Comparison of ENCODE assay signal across 10 cellular contexts in the genomic region with DNA sequence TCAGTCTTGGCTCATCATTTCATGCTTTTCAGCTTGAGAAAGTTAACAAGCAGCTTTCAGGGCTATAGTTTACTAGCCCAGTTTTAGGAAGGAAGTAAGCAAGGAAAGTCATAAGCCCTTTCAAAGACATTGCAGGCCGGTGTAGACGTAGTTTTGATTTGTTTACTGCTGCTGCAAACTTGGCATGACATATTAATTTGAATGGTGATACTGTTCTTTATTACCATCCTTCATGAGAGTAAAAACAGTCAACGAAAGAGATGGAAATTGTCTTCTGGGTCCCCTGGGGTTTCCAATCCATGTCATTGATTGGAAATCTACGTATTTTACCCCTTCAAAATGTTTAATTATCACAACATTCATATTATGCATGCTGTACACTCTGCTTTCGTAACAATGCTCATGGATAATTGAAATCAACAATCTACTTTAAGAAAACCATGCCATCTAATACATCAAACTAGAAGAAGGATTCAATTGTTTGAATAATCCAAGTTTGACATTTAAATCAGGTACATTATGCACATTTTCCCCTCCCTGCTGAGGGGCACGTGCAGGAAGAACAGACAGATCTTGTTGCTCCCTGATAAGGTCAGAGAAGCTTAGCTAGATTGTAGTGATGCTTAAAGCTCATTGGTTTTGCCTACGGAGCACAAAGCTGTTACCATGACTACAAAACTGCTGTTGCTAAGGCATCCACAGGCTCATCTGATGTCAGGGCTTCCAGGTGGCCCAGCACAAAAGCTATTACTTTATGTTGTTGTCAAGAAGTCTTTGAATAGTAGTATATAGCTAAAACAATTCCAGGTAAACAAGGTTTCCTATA.
DNase-seq lines count a peak whose midpoint lies in the region; TF ChIP-seq lines count a peak whose summit lies in the region.
"Had no signal": no experiment of that assay in that cellular context is flagged by ENCODE, and none has a peak within 500 bp of the region (broad histone marks: within the 10 kb centered on the region; RNA-seq: fewer than 3 reads in every experiment).

No MANE protein-coding gene starts in this region.

- H3K4me1 ChIP-seq in trophoblast cell (ENCODE audit: control insufficient read depth in 1 of 2, insufficient read depth in 2 of 2, low read length in 2 of 2) = peaks cover 2 to 5% of the 10 kb centered on the region in 2 experiments
- H3K4me1 ChIP-seq: parathyroid adenoma had no signal

- no peak overlapping the region for H3K23ac ChIP-seq in trophoblast cell (ENCODE audit: low read length)

- H2BK5ac ChIP-seq in trophoblast cell (ENCODE audit: low read depth, low read length, poor library complexity) = no peak overlapping the region

- H3K27ac ChIP-seq in trophoblast cell (ENCODE audit: low read depth, low read length) = no peak overlapping the region
- H3K27ac ChIP-seq: parathyroid adenoma had no signal

- H4K12ac ChIP-seq in trophoblast cell (ENCODE audit: low read depth, low read length) = no peak overlapping the region

- TF ChIP-seq POLR2A in erythroblast (IDR thresholded peaks at IDR 0.05; ENCODE audit: low read length) = no peak

- H4K8ac ChIP-seq in trophoblast cell (ENCODE audit: low read depth, low read length) = no peak overlapping the region

- H3K9me3 ChIP-seq in trophoblast cell (ENCODE audit: insufficient read depth, low read depth, low read length) = no peaks in the 10 kb centered on the region

- no peaks in the 10 kb centered on the region for H3K79me2 ChIP-seq in trophoblast cell (ENCODE audit: control insufficient read depth, insufficient read depth, low read length, poor library complexity)
- H3K79me2 ChIP-seq: parathyroid adenoma had no signal

- H4K91ac ChIP-seq in trophoblast cell (ENCODE audit: low read depth, low read length) = no peak overlapping the region

- peak; percentile 5 for DNase-seq in NCI-H1436 (lab: John Stamatoyannopoulos, UW)
- no peak for DNase-seq in NCI-H1436 treated with DMSO at 0.1 percent for 48 hours (lab: John Stamatoyannopoulos, UW)
- DNase-seq in NCI-H2171 treated with DMSO at 0.1 percent for 48 hours (lab: John Stamatoyannopoulos, UW) = peak; percentile 46
- DNase-seq in cerebellar cortex (ENCODE audit: low spot score) = peak; percentile 14
- DNase-seq in trophoblast cell = peak; percentile 18 to 76
- DNase-seq in NOMO-1 treated with DMSO at 0.1 percent for 48 hours (lab: John Stamatoyannopoulos, UW; ENCODE audit: unreplicated experiment) = no peak
- no peak for DNase-seq in globus pallidus (ENCODE audit: low spot score)
- no peak for DNase-seq in erythroblast (lab: John Stamatoyannopoulos, UW)
- DNase-seq: midbrain had no signal

- no peak overlapping the region for H3K14ac ChIP-seq in trophoblast cell (ENCODE audit: low read length)

- no peaks in the 10 kb centered on the region for H3K27me3 ChIP-seq in trophoblast cell (ENCODE audit: insufficient read depth, low read length)

- no peak overlapping the region for H3K4ac ChIP-seq in trophoblast cell (ENCODE audit: low read depth, low read length)

- no peak overlapping the region for H3K4me3 ChIP-seq in trophoblast cell (ENCODE audit: low read depth, low read length)

- no peaks in the 10 kb centered on the region for H3K36me3 ChIP-seq in trophoblast cell (ENCODE audit: control insufficient read depth in 1 of 2, insufficient read depth in 2 of 2, low read length in 2 of 2)

- H3K79me1 ChIP-seq in trophoblast cell (ENCODE audit: low read length) = no peaks in the 10 kb centered on the region

- no peak overlapping the region for H3K9ac ChIP-seq in trophoblast cell (ENCODE audit: low read length)
- H3K9ac ChIP-seq: parathyroid adenoma had no signal

- no peak overlapping the region for H2BK12ac ChIP-seq in trophoblast cell (ENCODE audit: low read length)

- H3K4me2 ChIP-seq in trophoblast cell (ENCODE audit: low read length) = no peak overlapping the region

- no peak overlapping the region for H3K18ac ChIP-seq in trophoblast cell (ENCODE audit: low read length)

- H2BK120ac ChIP-seq in trophoblast cell (ENCODE audit: insufficient read depth, low read length, poor library complexity) = no peak overlapping the region

- H2AFZ ChIP-seq in trophoblast cell (ENCODE audit: insufficient read depth, low read length, poor library complexity) = no peak overlapping the region
- H2AFZ ChIP-seq: parathyroid adenoma had no signal

- no CpG with 5 or more reads among the region's 7 CpGs for WGBS in trophoblast cell (ENCODE audit: extremely low coverage, insufficient coverage, insufficient read length)

- H2AK5ac ChIP-seq in trophoblast cell (ENCODE audit: low read length) = no peak overlapping the region

Comparison
In these comparisons a context has a peak if more than half of its experiments do, and no peak if none do; other contexts are left out.
1. DNase-seq: peak in NCI-H1436 (single experiment), NCI-H2171 treated with DMSO at 0.1 percent for 48 hours (single experiment), cerebellar cortex (single experiment) and trophoblast cell (2 of 2); none in NCI-H1436 treated with DMSO at 0.1 percent for 48 hours (single experiment), NOMO-1 treated with DMSO at 0.1 percent for 48 hours (single experiment), globus pallidus (single experiment) and erythroblast (0 of 2).